In genomic region chrX:10401239-10401638, GRCh38 we compare ENCODE assay signal across 23 cellular contexts.
DNase-seq lines count a peak whose midpoint lies in the region; ATAC-seq, FAIRE-seq and TF ChIP-seq lines count a peak whose summit lies in the region.
"Had no signal": no experiment of that assay in that cellular context is flagged by ENCODE, and none has a peak within 500 bp of the region (broad histone marks: within the 10 kb centered on the region; RNA-seq: fewer than 3 reads in every experiment).

No MANE protein-coding gene starts in this region.

- no peak overlapping the region for H3K4me3 ChIP-seq in epithelial cell of esophagus (ENCODE audit: low read length)
- H3K4me3 ChIP-seq: SJCRH30, skin epidermis, thyroid gland had no signal

- FAIRE-seq in frontal cortex (lab: Jason Lieb, UNC): no peak

- peak; percentile 15 for TF ChIP-seq CTCF in epithelial cell of esophagus (IDR thresholded peaks at IDR 0.05; ENCODE audit: insufficient read depth, low read depth, low read length, missing control alignments)

- DNase-seq in HCEC 1CT (peak; percentile 2), RKO (ENCODE audit: low spot score) (peak; percentile 3), epithelial cell of esophagus (ENCODE audit: low read depth) (peak; percentile 26), left cardiac atrium (no peak), NCI-H1930 (lab: John Stamatoyannopoulos, UW) (no peak), frontal cortex (ENCODE audit: low spot score in 2 of 2) (no peak)
- no peak for DNase-seq in stimulated activated CD4-positive, alpha-beta T cell treated with anti-CD3 and anti-CD28 coated beads, Interleukin-12 subunit alpha, Interleukin-12 subunit beta, amount 100 ng/mL, for 4 hours
- DNase-seq: activated CD4-positive, alpha-beta T cell treated with anti-CD3 and anti-CD28 coated beads for 48 hours; aorta; COR-L47; DND-41; effector CD4-positive, alpha-beta T cell; GOT3; kidney glomerular epithelial cell; NCI-H1694; NCI-H774; SJCRH30; stimulated activated naive CD8-positive, alpha-beta T cell treated with anti-CD3 and anti-CD28 coated beads, Interleukin-15, Interleukin-2, amounts not matched to agents 100 U/mL and 50 U/mL, for 24 hours; T-helper 17 cell; thyroid gland had no signal

- no peak for ATAC-seq in left cardiac atrium
- ATAC-seq: activated naive CD4-positive, alpha-beta T cell treated with anti-CD3 and anti-CD28 coated beads, Interleukin-2, amount 50 U/mL, for 72 hours; esophagus mucosa; stimulated activated naive CD8-positive, alpha-beta T cell treated with anti-CD3 and anti-CD28 coated beads, Interleukin-15, Interleukin-2, amounts not matched to agents 100 U/mL and 50 U/mL, for 24 hours; T-helper 17 cell had no signal

- intact Hi-C loops in left cardiac atrium (cut with DNase I): no loop called here

Comparison
In these comparisons a context has a peak if more than half of its experiments do, and no peak if none do; other contexts are left out.
1. DNase-seq: peak in HCEC 1CT (single experiment), RKO (single experiment) and epithelial cell of esophagus (single experiment); none in stimulated activated CD4-positive, alpha-beta T cell treated with anti-CD3 and anti-CD28 coated beads, Interleukin-12 subunit alpha, Interleukin-12 subunit beta, amount 100 ng/mL, for 4 hours (single experiment), left cardiac atrium (single experiment), NCI-H1930 (0 of 2) and frontal cortex (0 of 2).